8 cellular contexts compared by ENCODE assay signal in the genomic region with DNA sequence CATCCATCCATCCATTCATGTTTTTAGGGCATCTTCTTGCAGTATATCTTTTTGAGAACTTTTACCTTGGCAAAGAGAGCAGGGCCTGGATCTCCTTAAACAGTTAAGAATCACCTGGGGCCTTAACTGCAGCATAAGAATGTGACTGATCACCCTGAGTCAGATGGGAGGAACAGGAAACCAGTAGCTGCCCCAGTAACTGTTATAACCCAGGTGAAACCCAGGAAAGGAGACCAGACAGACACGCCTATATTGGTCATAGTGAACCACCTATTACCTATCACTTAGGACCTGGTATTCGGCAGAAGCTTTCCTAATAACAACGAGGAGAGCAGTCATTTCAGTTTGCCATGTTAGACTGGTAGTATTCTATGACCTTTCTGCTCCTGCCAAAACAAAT. TPM values are rescaled to one million over a fixed set of nuclear protein-coding genes. Genes with fewer than 3 reads are reported as not detected.
DNase-seq lines count a peak whose midpoint lies in the region; ATAC-seq and TF ChIP-seq lines count a peak whose summit lies in the region.

No MANE protein-coding gene starts in this region.

- H3K4me3 Mint-ChIP-seq in activated CD4-positive, alpha-beta memory T cell treated with anti-CD3 and anti-CD28 coated beads, Interleukin-2, amount 10 ng/mL, durations not matched to agents 7 days and 5 days, result no peak overlapping the region

- no peak overlapping the region for H3K9ac ChIP-seq in rectal smooth muscle tissue (ENCODE audit: low read length)

- peak overlapping the region; percentile 56 for H3K27ac Mint-ChIP-seq in activated CD4-positive, alpha-beta memory T cell treated with anti-CD3 and anti-CD28 coated beads, Interleukin-2, amount 10 ng/mL, durations not matched to agents 7 days and 5 days

- no peaks in the 10 kb centered on the region for H3K27me3 Mint-ChIP-seq in activated CD4-positive, alpha-beta memory T cell treated with anti-CD3 and anti-CD28 coated beads, Interleukin-2, amount 10 ng/mL, durations not matched to agents 7 days and 5 days

- peaks cover 12% of the 10 kb centered on the region for H3K4me1 Mint-ChIP-seq in activated CD4-positive, alpha-beta memory T cell treated with anti-CD3 and anti-CD28 coated beads, Interleukin-2, amount 10 ng/mL, durations not matched to agents 7 days and 5 days

- intact Hi-C loops in posterior vena cava (cut with DNase I), result loop anchor here (5.0 to 10.0 kb wide), 3 partner anchors 221 to 418 kb away; no protein-coding TSS in a partner anchor

- H3K9me3 Mint-ChIP-seq in activated CD4-positive, alpha-beta memory T cell treated with anti-CD3 and anti-CD28 coated beads, Interleukin-2, amount 10 ng/mL, durations not matched to agents 7 days and 5 days, result no peaks in the 10 kb centered on the region

- H3K36me3 Mint-ChIP-seq in activated CD4-positive, alpha-beta memory T cell treated with anti-CD3 and anti-CD28 coated beads, Interleukin-2, amount 10 ng/mL, durations not matched to agents 7 days and 5 days (ENCODE audit: low read depth), result no peaks in the 10 kb centered on the region

- peaks cover 10% of the 10 kb centered on the region for H3K4me1 ChIP-seq in rectal smooth muscle tissue (ENCODE audit: control insufficient read depth, insufficient read depth, low read length)
- H3K4me1 ChIP-seq in Peyer's patch, result peaks cover 0 to 8% (median 0%) of the 10 kb centered on the region in 4 donors

- CTCF ChIA-PET in activated CD4-positive, alpha-beta memory T cell treated with anti-CD3 and anti-CD28 coated beads, Interleukin-2, amount 10 ng/mL, durations not matched to agents 7 days and 5 days (lab: Charles Lee), result interaction anchor here (1.0 to 3.3 kb wide), 7 partner anchors 11 to 882 kb away, joined by 3 to 70 read pairs (median 6); a partner anchor contains a TSS

- DNase-seq in activated CD4-positive, alpha-beta memory T cell treated with anti-CD3 and anti-CD28 coated beads, Interleukin-2, amount 10 ng/mL, durations not matched to agents 7 days and 5 days, result no peak
- DNase-seq in cerebellar nuclear complex (lab: John Stamatoyannopoulos, UW), result no peak
- no peak for DNase-seq in posterior vena cava (ENCODE audit: low spot score)
- no peak for DNase-seq in Peyer's patch
- DNase-seq in NCI-H2107 treated with DMSO at 0.1 percent for 48 hours (lab: John Stamatoyannopoulos, UW; ENCODE audit: unreplicated experiment), result no peak

- H3K4me3 ChIP-seq in rectal smooth muscle tissue (ENCODE audit: low read length) (no peak overlapping the region), Peyer's patch (no peak overlapping the region)

- H3K36me3 ChIP-seq in rectal smooth muscle tissue (ENCODE audit: control insufficient read depth, insufficient read depth, low read length) (no peaks in the 10 kb centered on the region), Peyer's patch (peaks cover 0 to 20% (median 0%) of the 10 kb centered on the region in 3 donors)

- POLR2A ChIA-PET in activated CD4-positive, alpha-beta memory T cell treated with anti-CD3 and anti-CD28 coated beads, Interleukin-2, amount 10 ng/mL, durations not matched to agents 7 days and 5 days (lab: Charles Lee), result interaction anchor here (0.9 to 1.0 kb wide), 2 partner anchors 357 to 418 kb away, joined by 3 to 4 read pairs; a partner anchor contains a TSS

- H3K9me3 ChIP-seq in Peyer's patch, result no peaks in the 10 kb centered on the region

- ATAC-seq in GM18907 (IDR thresholded peaks at IDR 0.05; ENCODE audit: unreplicated experiment) (peak; percentile 52), HG02870 (IDR thresholded peaks at IDR 0.05; ENCODE audit: unreplicated experiment) (peak; percentile 51)

- H3K27me3 ChIP-seq in rectal smooth muscle tissue (ENCODE audit: control insufficient read depth, insufficient read depth, low read length) (no peaks in the 10 kb centered on the region), Peyer's patch (no peaks in the 10 kb centered on the region)

- H3K27ac ChIP-seq in rectal smooth muscle tissue (ENCODE audit: low read depth, low read length), result peak overlapping the region; percentile 68
- H3K27ac ChIP-seq in Peyer's patch, result peak overlapping the region in 1 of 4 donors; percentile 10

- TF ChIP-seq POLR2A in Peyer's patch (IDR thresholded peaks at IDR 0.05), result no peak

- no peak for TF ChIP-seq CTCF in Peyer's patch (IDR thresholded peaks at IDR 0.05)

RNA-seq across cellular contexts. Expression of a gene that starts 43.4 kb away (rescaled TPM):
- 10 to 100 TPM; 36.0 to 41.6 TPM for total RNA-seq in activated CD4-positive, alpha-beta memory T cell treated with anti-CD3 and anti-CD28 coated beads, Interleukin-2, amount 10 ng/mL, durations not matched to agents 7 days and 5 days
- total RNA-seq in posterior vena cava, result 10 to 100 TPM; 23.9 to 28.6 TPM
- 100 to 1,000 TPM in 1 of 4 donors, 10 to 100 TPM in 3; 35.2 to 202 (median 52.5) TPM for total RNA-seq in Peyer's patch
